21 cellular contexts compared by ENCODE assay signal in the genomic region with DNA sequence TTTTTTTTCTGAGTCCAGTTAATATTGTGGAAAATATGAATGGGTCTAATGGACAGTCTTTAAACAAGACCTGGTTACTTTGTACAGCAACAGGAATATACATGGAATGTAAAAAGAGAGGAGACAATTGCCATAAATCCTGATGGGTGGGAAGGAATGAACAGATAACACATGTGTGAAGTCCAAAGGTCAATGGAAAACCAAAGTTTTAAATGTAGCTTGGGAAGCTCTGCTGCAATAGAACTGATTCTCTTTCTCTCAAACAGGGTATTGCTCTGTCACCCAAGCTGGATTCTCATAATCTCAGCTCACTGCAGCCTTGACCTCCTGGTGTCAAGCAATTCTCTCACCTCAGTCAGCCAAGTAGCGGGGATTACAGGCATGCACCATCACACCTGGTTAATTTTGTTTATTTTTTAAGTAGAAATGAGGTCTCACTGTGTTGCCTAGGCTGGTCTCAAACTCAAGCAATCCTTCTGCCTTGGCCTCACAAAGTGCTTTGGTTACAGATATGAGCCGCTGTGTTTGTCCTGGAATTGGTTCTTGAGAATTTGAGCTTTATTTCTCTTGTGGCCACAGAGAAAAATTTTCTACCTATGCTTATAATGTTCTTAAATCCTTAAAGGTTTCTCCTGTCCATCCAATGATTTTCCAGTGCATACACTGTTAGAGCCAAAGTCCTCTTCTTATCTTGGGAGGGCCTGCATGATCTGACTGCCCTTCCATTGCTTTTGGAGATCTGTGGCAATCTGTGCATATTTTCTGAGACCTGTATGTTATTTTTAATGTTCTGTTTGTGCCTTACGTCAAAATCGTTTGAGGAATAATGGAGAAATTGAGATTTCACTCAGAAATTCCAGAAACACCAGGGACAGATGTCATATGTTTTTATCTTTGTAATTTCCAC. TPM values are rescaled to one million over a fixed set of nuclear protein-coding genes. Genes with fewer than 3 reads are reported as not detected.
A peak's percentile ranks its signal among the peaks of the same experiment; 100 is the strongest.
DNase-seq lines count a peak whose midpoint lies in the region; ATAC-seq, FAIRE-seq and TF ChIP-seq lines count a peak whose summit lies in the region.
"Had no signal": no experiment of that assay in that cellular context is flagged by ENCODE, and none has a peak within 500 bp of the region (broad histone marks: within the 10 kb centered on the region; RNA-seq: fewer than 3 reads in every experiment).

No MANE protein-coding gene starts in this region.

- H3K9me3 Mint-ChIP-seq in Caco-2 (ENCODE audit: unreplicated experiment) (no peaks in the 10 kb centered on the region), CD14-positive monocyte (peaks cover 2 to 17% (median 12%) of the 10 kb centered on the region in 7 donors)
- H3K9me3 Mint-ChIP-seq in naive thymus-derived CD8-positive, alpha-beta T cell = peaks cover 0 to 8% (median 0%) of the 10 kb centered on the region in 9 donors

- ATAC-seq in left lobe of liver (peak; percentile 26), HG02763 (IDR thresholded peaks at IDR 0.05; ENCODE audit: unreplicated experiment) (no peak), GM19455 (IDR thresholded peaks at IDR 0.05; ENCODE audit: unreplicated experiment) (no peak)
- ATAC-seq in naive thymus-derived CD8-positive, alpha-beta T cell = no peak
- ATAC-seq: GM23338 had no signal

- no peak overlapping the region for H3K56ac ChIP-seq in mesendoderm (ENCODE audit: low read length)

- no peak overlapping the region for H2BK15ac ChIP-seq in mesendoderm (replicated peaks; ENCODE audit: low read depth)

- CTCF ChIA-PET in Caco-2 (lab: Charles Lee) = no interaction called here

- peaks cover 12% of the 10 kb centered on the region for H3K4me1 Mint-ChIP-seq in Caco-2 (ENCODE audit: low read depth, unreplicated experiment)
- H3K4me1 Mint-ChIP-seq in CD14-positive monocyte = no peaks in the 10 kb centered on the region
- H3K4me1 Mint-ChIP-seq in naive thymus-derived CD8-positive, alpha-beta T cell = peaks cover 0 to 8% (median 0%) of the 10 kb centered on the region in 4 donors
- H3K4me1 Mint-ChIP-seq: CD4-positive, alpha-beta memory T cell; GM23338 had no signal

- H3K79me1 ChIP-seq in mesendoderm (ENCODE audit: low read length) = no peaks in the 10 kb centered on the region

- no peaks in the 10 kb centered on the region for H3K79me2 ChIP-seq in mesendoderm (ENCODE audit: control insufficient read depth, insufficient read depth, low read length)

- H3K27ac ChIP-seq in mesendoderm (ENCODE audit: low read depth, low read length) = no peak overlapping the region
- H3K27ac ChIP-seq: C4-2B, KMS-11 had no signal

- H4K8ac ChIP-seq in mesendoderm (ENCODE audit: low read depth, low read length) = no peak overlapping the region

- WGBS in mesendoderm (ENCODE audit: extremely low coverage, insufficient coverage, low lambda C conversion rate) = no CpG with 5 or more reads among the region's 4 CpGs

- H3K4me2 ChIP-seq in mesendoderm (ENCODE audit: low read length) = no peak overlapping the region
- H3K4me2 ChIP-seq: GM23338, KMS-11 had no signal

- no peaks in the 10 kb centered on the region for H3K27me3 ChIP-seq in Caco-2 (replicated peaks; ENCODE audit: control insufficient read depth, insufficient read depth, low read length)
- no peaks in the 10 kb centered on the region for H3K27me3 ChIP-seq in mesendoderm (ENCODE audit: insufficient read depth, low read length, poor library complexity)

- DNase-seq in Caco-2 = peak in 1 of 2 experiments; percentile 24
- DNase-seq in RCC 7860 (ENCODE audit: low spot score) = peak; percentile 1
- DNase-seq in left lobe of liver (ENCODE audit: low spot score) = no peak
- peak; percentile 15 for DNase-seq in mesendoderm
- DNase-seq in CD14-positive monocyte (ENCODE audit: low spot score) = no peak
- no peak for DNase-seq in naive thymus-derived CD8-positive, alpha-beta T cell
- DNase-seq: ACHN; AML-193; Calu3; CD4-positive, alpha-beta memory T cell; HCEC 1CT had no signal

- no peak overlapping the region for H2BK5ac ChIP-seq in mesendoderm (ENCODE audit: low read length)

- H3K4me3 ChIP-seq in Caco-2 (ENCODE audit: low read depth, low read length) (no peak overlapping the region), mesendoderm (ENCODE audit: low read length) (no peak overlapping the region)
- H3K4me3 ChIP-seq: GM23338 had no signal

- H3K9me3 ChIP-seq in Caco-2 = no peaks in the 10 kb centered on the region

- BruUV-seq in Caco-2 (replicated peaks; lab: Mats Ljungman, UMichigan) = no TSS peak

- no peak overlapping the region for H4K5ac ChIP-seq in mesendoderm (ENCODE audit: low read length)

- H3K27me3 Mint-ChIP-seq in Caco-2 (ENCODE audit: insufficient read depth, unreplicated experiment) = no peaks in the 10 kb centered on the region
- H3K27me3 Mint-ChIP-seq in CD14-positive monocyte (ENCODE audit: low read depth in 3 of 3) = peaks cover 0 to 9% (median 5%) of the 10 kb centered on the region in 3 donors
- peaks cover 0 to 8% (median 2%) of the 10 kb centered on the region in 5 donors for H3K27me3 Mint-ChIP-seq in naive thymus-derived CD8-positive, alpha-beta T cell

- no peak overlapping the region for H3K4ac ChIP-seq in mesendoderm (ENCODE audit: low read depth, low read length)

- H3K9ac ChIP-seq in mesendoderm (ENCODE audit: low read length) = no peak overlapping the region
- H3K9ac ChIP-seq: KMS-11 had no signal

- no peak for FAIRE-seq in RCC 7860 (lab: Jason Lieb, UNC)
- FAIRE-seq: G401.6, GM12891, GM18507, H54, HTR-8/SVneo had no signal

- H3K4me3 Mint-ChIP-seq in Caco-2 (ENCODE audit: unreplicated experiment) (peak overlapping the region; percentile 47), CD14-positive monocyte (no peak overlapping the region)
- no peak overlapping the region for H3K4me3 Mint-ChIP-seq in naive thymus-derived CD8-positive, alpha-beta T cell
- H3K4me3 Mint-ChIP-seq: CD4-positive, alpha-beta memory T cell; GM23338 had no signal

- POLR2A ChIA-PET in Caco-2 (lab: Charles Lee) = no interaction called here
- POLR2A ChIA-PET in naive thymus-derived CD8-positive, alpha-beta T cell (lab: Charles Lee) = no interaction called here

- no peak overlapping the region for H3K27ac Mint-ChIP-seq in Caco-2 (ENCODE audit: unreplicated experiment)
- H3K27ac Mint-ChIP-seq in CD14-positive monocyte = no peak overlapping the region
- no peak overlapping the region for H3K27ac Mint-ChIP-seq in naive thymus-derived CD8-positive, alpha-beta T cell
- H3K27ac Mint-ChIP-seq: CD4-positive, alpha-beta memory T cell; GM23338 had no signal

- no peak overlapping the region for H3K23ac ChIP-seq in mesendoderm (ENCODE audit: low read length)

- H3K18ac ChIP-seq in mesendoderm (ENCODE audit: low read length) = no peak overlapping the region

- TF ChIP-seq CTCF in Caco-2 (IDR thresholded peaks at IDR 0.05; ENCODE audit: insufficient read depth in 1 of 2, low read depth in 1 of 2, low read length in 1 of 2, severe bottlenecking in 1 of 2, unreplicated experiment in 1 of 2) (no peak), CD14-positive monocyte (IDR thresholded peaks at IDR 0.05) (no peak)

- H3K36me3 Mint-ChIP-seq in Caco-2 (ENCODE audit: insufficient read depth, unreplicated experiment) (no peaks in the 10 kb centered on the region), CD14-positive monocyte (no peaks in the 10 kb centered on the region)
- H3K36me3 Mint-ChIP-seq in naive thymus-derived CD8-positive, alpha-beta T cell = peaks cover 0 to 5% (median 0%) of the 10 kb centered on the region in 3 donors
- H3K36me3 Mint-ChIP-seq: CD4-positive, alpha-beta memory T cell had no signal

- peaks cover 25% of the 10 kb centered on the region for H3K4me1 ChIP-seq in Caco-2
- no peaks in the 10 kb centered on the region for H3K4me1 ChIP-seq in mesendoderm (ENCODE audit: control insufficient read depth, low read depth, low read length)

- H3K36me3 ChIP-seq in Caco-2 (ENCODE audit: control insufficient read depth, insufficient read depth, low read length) (no peaks in the 10 kb centered on the region), mesendoderm (ENCODE audit: control insufficient read depth, insufficient read depth, low read length) (no peaks in the 10 kb centered on the region)

- no peak overlapping the region for H2AK5ac ChIP-seq in mesendoderm (ENCODE audit: low read length)

- intact Hi-C loops in Caco-2 (cut with micrococcal nuclease; ENCODE audit: unreplicated experiment) = loop anchor here (1.0 kb wide), 1 partner anchor 30 kb away; a partner anchor contains a TSS
- intact Hi-C loops in CD14-positive monocyte (cut with micrococcal nuclease) = no loop called here

- no peak overlapping the region for H2BK120ac ChIP-seq in mesendoderm (ENCODE audit: low read depth, low read length)

RNA-seq across cellular contexts. Expression of a gene that starts 30.7 kb away (rescaled TPM):
- total RNA-seq in Caco-2 (2022) (16.0 and 18.0 TPM in 2 replicates), left lobe of liver (1.9 TPM)
- 25.6 TPM for polyA plus RNA-seq in mesendoderm (2013, experiment 1 of 2)
- 25.1 TPM for polyA plus RNA-seq in mesendoderm (2013, experiment 2 of 2)
- polyA plus RNA-seq in CD14-positive monocyte = 1 to 10 TPM; 4.1 to 6.4 TPM
- 10 to 100 TPM; 32.0 to 33.7 TPM for total RNA-seq in naive thymus-derived CD8-positive, alpha-beta T cell
- 10 to 100 TPM in 2 of 3 donors, 1 to 10 TPM in 1; 7.1 to 15.9 (median 13.2) TPM for polyA plus RNA-seq in naive thymus-derived CD8-positive, alpha-beta T cell

Comparison
In these comparisons a context has a peak if more than half of its experiments do, and no peak if none do; other contexts are left out.
1. DNase-seq: peak in RCC 7860 (single experiment) and mesendoderm (single experiment); none in left lobe of liver (single experiment), CD14-positive monocyte (single experiment) and naive thymus-derived CD8-positive, alpha-beta T cell (0 of 10).